ENCODE assay signal across 24 cellular contexts in the genomic region with DNA sequence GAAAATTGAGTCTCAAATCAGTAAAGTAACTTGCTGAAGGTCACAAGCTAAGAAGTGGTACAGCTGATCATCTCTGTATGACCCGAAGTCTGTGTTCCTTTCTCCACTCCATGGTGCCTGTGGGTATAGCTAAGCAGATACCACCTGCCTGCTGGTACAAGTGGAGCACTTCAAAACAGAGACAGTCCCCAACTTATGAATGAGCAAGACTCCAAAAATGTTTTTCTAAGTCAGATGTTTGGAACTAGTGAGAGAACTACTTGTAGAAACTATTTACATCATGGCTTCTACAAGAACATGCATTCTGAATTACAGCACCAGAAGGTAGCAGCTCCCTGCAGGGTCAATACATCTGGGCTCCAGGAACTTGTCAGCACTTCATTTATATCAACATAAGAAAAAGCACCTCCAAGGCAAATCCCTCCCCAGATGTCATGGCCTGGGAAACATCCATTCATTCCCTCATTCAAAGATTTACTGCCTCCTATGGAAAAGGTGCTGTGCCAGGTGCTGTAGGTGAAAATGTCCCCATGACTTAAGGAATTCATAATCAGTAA.
"Had no signal": no experiment of that assay in that cellular context is flagged by ENCODE, and none has a peak within 500 bp of the region (broad histone marks: within the 10 kb centered on the region; RNA-seq: fewer than 3 reads in every experiment).

No MANE protein-coding gene starts in this region.

- H3K27ac ChIP-seq: esophagus squamous epithelium, gastroesophageal sphincter, ovary, right atrium auricular region, sigmoid colon, skin epidermis, stomach had no signal

- H3K36me3 ChIP-seq: ovary, right atrium auricular region had no signal

- H3K4me3 Mint-ChIP-seq: naive thymus-derived CD4-positive, alpha-beta T cell; nephron progenitor cell; type B pancreatic cell had no signal

- H3K27me3 Mint-ChIP-seq: naive thymus-derived CD4-positive, alpha-beta T cell; type B pancreatic cell had no signal

- H3K27ac Mint-ChIP-seq: nephron progenitor cell, type B pancreatic cell had no signal

- H3K36me3 Mint-ChIP-seq: type B pancreatic cell had no signal

- FAIRE-seq: endometrium, islet of Langerhans, urothelium cell line had no signal

- H3K4me3 ChIP-seq: dorsolateral prefrontal cortex, esophagus squamous epithelium, gastroesophageal sphincter, ovary, right atrium auricular region, sigmoid colon, skin epidermis, stomach had no signal

- H3K9me3 ChIP-seq: esophagus squamous epithelium, gastroesophageal sphincter, ovary, right atrium auricular region, sigmoid colon, stomach had no signal

- DNase-seq: cerebellar nuclear complex; cortex of kidney; dorsolateral prefrontal cortex; effector memory CD4-positive, alpha-beta T cell; esophagus squamous epithelium; foreskin fibroblast; glutamatergic neuron; kidney glomerular epithelial cell; mesendoderm; naive thymus-derived CD4-positive, alpha-beta T cell; nephron progenitor cell; ovary; sigmoid colon; stimulated activated CD4-positive, alpha-beta T cell treated with anti-CD3 and anti-CD28 coated beads, Interleukin-12 subunit alpha, Interleukin-12 subunit beta, amount 100 ng/mL, for 4 hours; stimulated activated naive CD4-positive, alpha-beta T cell; stomach; substantia nigra had no signal

- H3K9me3 Mint-ChIP-seq: naive thymus-derived CD4-positive, alpha-beta T cell; nephron progenitor cell; type B pancreatic cell had no signal

- H3K27me3 ChIP-seq: dorsolateral prefrontal cortex, esophagus squamous epithelium, gastroesophageal sphincter, ovary, right atrium auricular region, sigmoid colon, stomach had no signal
